Comparison of ENCODE assay signal across 8 cellular contexts in the genomic region with DNA sequence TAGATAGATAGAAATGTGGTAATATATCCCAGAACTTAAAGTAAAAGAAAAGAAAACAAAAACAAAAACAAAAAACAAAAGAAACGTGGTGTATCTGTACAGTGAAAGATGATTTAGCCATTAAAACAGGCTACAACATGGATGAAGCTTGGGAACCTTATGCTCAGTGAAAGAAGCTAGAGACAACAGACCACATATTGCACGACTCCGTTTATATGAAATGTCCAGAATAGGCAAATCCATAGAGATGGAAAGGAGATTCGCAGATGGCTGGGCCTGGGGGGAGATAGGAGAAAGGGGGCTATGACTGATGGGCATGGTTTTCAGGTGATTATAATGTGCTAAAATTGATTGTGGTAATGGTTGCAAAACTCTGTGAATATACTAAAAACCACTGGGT.
"Had no signal": no experiment of that assay in that cellular context is flagged by ENCODE, and none has a peak within 500 bp of the region (broad histone marks: within the 10 kb centered on the region; RNA-seq: fewer than 3 reads in every experiment).

No MANE protein-coding gene starts in this region.

- FAIRE-seq: H1, H54, HepG2 had no signal

- DNase-seq: H9, HCEC 1CT had no signal

- H3K4me3 Mint-ChIP-seq: GM23338, H9 had no signal

- H3K27ac Mint-ChIP-seq: GM23338, H9, IgD-negative memory B cell had no signal

- H3K27ac ChIP-seq: HL-60 had no signal

- H2AFZ ChIP-seq: GM23338 had no signal

- H3K4me3 ChIP-seq: GM23338 had no signal

- ATAC-seq: GM23338, HepG2 had no signal

- H3K4me2 ChIP-seq: GM23338 had no signal
